26 cellular contexts compared by ENCODE assay signal in genomic region chr19:3634496-3635045, GRCh38. TPM values are rescaled to one million over a fixed set of nuclear protein-coding genes. Genes with fewer than 3 reads are reported as not detected.
DNase-seq lines count a peak whose midpoint lies in the region; ATAC-seq, FAIRE-seq and TF ChIP-seq lines count a peak whose summit lies in the region.
"Had no signal": no experiment of that assay in that cellular context is flagged by ENCODE, and none has a peak within 500 bp of the region (broad histone marks: within the 10 kb centered on the region; RNA-seq: fewer than 3 reads in every experiment).

No MANE protein-coding gene starts in this region.

- H3K4me2 ChIP-seq in astrocyte (ENCODE audit: low read length) = no peak overlapping the region

- H3K9me3 Mint-ChIP-seq in activated naive CD8-positive, alpha-beta T cell treated with anti-CD3 and anti-CD28 coated beads, Interleukin-2, amount 10 ng/mL, durations not matched to agents 7 days and 5 days = no peaks in the 10 kb centered on the region
- no peaks in the 10 kb centered on the region for H3K9me3 Mint-ChIP-seq in activated naive CD8-positive, alpha-beta T cell treated with anti-CD3 and anti-CD28 coated beads, Interleukin-2, amount 50 U/mL, for 24 hours
- H3K9me3 Mint-ChIP-seq in astrocyte (ENCODE audit: unreplicated experiment) (no peaks in the 10 kb centered on the region), glutamatergic neuron (ENCODE audit: unreplicated experiment) (peaks cover 12% of the 10 kb centered on the region)
- no peaks in the 10 kb centered on the region for H3K9me3 Mint-ChIP-seq in stimulated activated naive B cell treated with anti-CD40 and anti-IgM and Interleukin-4, amounts not matched to agents 10 μg/mL and 1 μg/mL and 100 μg/mL, for 72 hours
- H3K9me3 Mint-ChIP-seq: CD14-positive monocyte had no signal

- H3K9me3 ChIP-seq in astrocyte (ENCODE audit: insufficient read depth, low read depth, low read length) (no peaks in the 10 kb centered on the region), MG63 (no peaks in the 10 kb centered on the region)
- H3K9me3 ChIP-seq: SJCRH30 had no signal

- H2AFZ ChIP-seq in astrocyte (ENCODE audit: low read depth, low read length) = no peak overlapping the region

- no peaks in the 10 kb centered on the region for H3K4me1 Mint-ChIP-seq in activated naive CD8-positive, alpha-beta T cell treated with anti-CD3 and anti-CD28 coated beads, Interleukin-2, amount 10 ng/mL, durations not matched to agents 7 days and 5 days
- no peaks in the 10 kb centered on the region for H3K4me1 Mint-ChIP-seq in activated naive CD8-positive, alpha-beta T cell treated with anti-CD3 and anti-CD28 coated beads, Interleukin-2, amount 50 U/mL, for 24 hours
- H3K4me1 Mint-ChIP-seq in astrocyte (ENCODE audit: low read depth, unreplicated experiment) (no peaks in the 10 kb centered on the region), glutamatergic neuron (ENCODE audit: low read depth, unreplicated experiment) (no peaks in the 10 kb centered on the region)
- peaks cover 0 to 6% of the 10 kb centered on the region in 2 donors for H3K4me1 Mint-ChIP-seq in stimulated activated naive B cell treated with anti-CD40 and anti-IgM and Interleukin-4, amounts not matched to agents 10 μg/mL and 1 μg/mL and 100 μg/mL, for 72 hours
- H3K4me1 Mint-ChIP-seq: CD14-positive monocyte had no signal

- no peak overlapping the region for H3K4me3 Mint-ChIP-seq in activated naive CD8-positive, alpha-beta T cell treated with anti-CD3 and anti-CD28 coated beads, Interleukin-2, amount 10 ng/mL, durations not matched to agents 7 days and 5 days
- H3K4me3 Mint-ChIP-seq in activated naive CD8-positive, alpha-beta T cell treated with anti-CD3 and anti-CD28 coated beads, Interleukin-2, amount 50 U/mL, for 24 hours = no peak overlapping the region
- H3K4me3 Mint-ChIP-seq in astrocyte (ENCODE audit: unreplicated experiment) = no peak overlapping the region
- no peak overlapping the region for H3K4me3 Mint-ChIP-seq in glutamatergic neuron (ENCODE audit: unreplicated experiment)
- H3K4me3 Mint-ChIP-seq in stimulated activated naive B cell treated with anti-CD40 and anti-IgM and Interleukin-4, amounts not matched to agents 10 μg/mL and 1 μg/mL and 100 μg/mL, for 72 hours = no peak overlapping the region
- H3K4me3 Mint-ChIP-seq: CD14-positive monocyte had no signal

- H3K4me1 ChIP-seq in astrocyte (ENCODE audit: insufficient read depth, low read length) = no peaks in the 10 kb centered on the region
- H3K4me1 ChIP-seq: SJCRH30 had no signal

- POLR2A ChIA-PET in activated naive CD8-positive, alpha-beta T cell treated with anti-CD3 and anti-CD28 coated beads, Interleukin-2, amount 10 ng/mL, durations not matched to agents 7 days and 5 days (lab: Charles Lee) = no interaction called here

- no peak overlapping the region for H3K9ac ChIP-seq in astrocyte (ENCODE audit: low read length)

- DNase-seq in activated naive CD8-positive, alpha-beta T cell treated with anti-CD3 and anti-CD28 coated beads, Interleukin-2, amount 10 ng/mL, durations not matched to agents 7 days and 5 days = no peak
- no peak for DNase-seq in activated naive CD8-positive, alpha-beta T cell treated with anti-CD3 and anti-CD28 coated beads, Interleukin-2, amount 50 U/mL, for 24 hours
- DNase-seq in astrocyte (ENCODE audit: low read depth) = no peak
- DNase-seq in glutamatergic neuron = no peak
- DNase-seq in stimulated activated naive B cell treated with anti-CD40 and anti-IgM and Interleukin-4, amounts not matched to agents 10 μg/mL and 1 μg/mL and 100 μg/mL, for 72 hours = no peak
- no peak for DNase-seq in MG63
- DNase-seq in NCI-H345 treated with DMSO at 0.1 percent for 48 hours (lab: John Stamatoyannopoulos, UW; ENCODE audit: unreplicated experiment) = no peak
- DNase-seq: DMS53; GF-D8; KBM-7; NCI-H1092 treated with DMSO at 0.1 percent for 48 hours; NCI-H1436 treated with DMSO at 0.1 percent for 48 hours; NCI-H2029; NCI-H2227 treated with DMSO at 0.1 percent for 48 hours; NCI-H524; NCI-H774; NK-92 treated with Interleukin-12 subunit alpha and Interleukin-12 subunit beta, amount 100 ng/mL, for 24 hours; OCI-M1; SJCRH30 had no signal

- FAIRE-seq in astrocyte (lab: Jason Lieb, UNC) = no peak
- FAIRE-seq: D721Med, GM19239, H1, RCC 7860 had no signal

- ATAC-seq in activated naive CD8-positive, alpha-beta T cell treated with anti-CD3 and anti-CD28 coated beads, Interleukin-2, amount 10 ng/mL, durations not matched to agents 7 days and 5 days (ENCODE audit: low read depth) = no peak
- no peak for ATAC-seq in activated naive CD8-positive, alpha-beta T cell treated with anti-CD3 and anti-CD28 coated beads, Interleukin-2, amount 50 U/mL, for 24 hours
- ATAC-seq in stimulated activated naive B cell treated with anti-CD40 and anti-IgM and Interleukin-4, amounts not matched to agents 10 μg/mL and 1 μg/mL and 100 μg/mL, for 72 hours (replicated peaks) = no peak
- ATAC-seq in GM18861 (IDR thresholded peaks at IDR 0.05; ENCODE audit: unreplicated experiment) = no peak

- no peaks in the 10 kb centered on the region for H4K20me1 ChIP-seq in astrocyte (ENCODE audit: insufficient read depth, low read length)

- peaks cover 3% of the 10 kb centered on the region for H3K36me3 Mint-ChIP-seq in activated naive CD8-positive, alpha-beta T cell treated with anti-CD3 and anti-CD28 coated beads, Interleukin-2, amount 10 ng/mL, durations not matched to agents 7 days and 5 days
- peaks cover 5% of the 10 kb centered on the region for H3K36me3 Mint-ChIP-seq in activated naive CD8-positive, alpha-beta T cell treated with anti-CD3 and anti-CD28 coated beads, Interleukin-2, amount 50 U/mL, for 24 hours (ENCODE audit: low read depth)
- H3K36me3 Mint-ChIP-seq in astrocyte (ENCODE audit: low read depth, unreplicated experiment) (peaks cover 9% of the 10 kb centered on the region), glutamatergic neuron (ENCODE audit: unreplicated experiment) (peaks cover under 1% of the 10 kb centered on the region)
- peaks cover 32 to 42% of the 10 kb centered on the region in 2 donors for H3K36me3 Mint-ChIP-seq in stimulated activated naive B cell treated with anti-CD40 and anti-IgM and Interleukin-4, amounts not matched to agents 10 μg/mL and 1 μg/mL and 100 μg/mL, for 72 hours

- H3K4me3 ChIP-seq in astrocyte (ENCODE audit: insufficient read depth, low read depth, low read length) (no peak overlapping the region), MG63 (no peak overlapping the region)
- H3K4me3 ChIP-seq: SJCRH30 had no signal

- peak overlapping the region; percentile 21 for H3K27ac Mint-ChIP-seq in activated naive CD8-positive, alpha-beta T cell treated with anti-CD3 and anti-CD28 coated beads, Interleukin-2, amount 10 ng/mL, durations not matched to agents 7 days and 5 days
- no peak overlapping the region for H3K27ac Mint-ChIP-seq in activated naive CD8-positive, alpha-beta T cell treated with anti-CD3 and anti-CD28 coated beads, Interleukin-2, amount 50 U/mL, for 24 hours
- H3K27ac Mint-ChIP-seq in astrocyte (ENCODE audit: unreplicated experiment) (peak overlapping the region; percentile 58), glutamatergic neuron (ENCODE audit: unreplicated experiment) (peak overlapping the region; percentile 48)
- H3K27ac Mint-ChIP-seq in stimulated activated naive B cell treated with anti-CD40 and anti-IgM and Interleukin-4, amounts not matched to agents 10 μg/mL and 1 μg/mL and 100 μg/mL, for 72 hours = peak overlapping the region; percentile 86

- H3K27me3 ChIP-seq in astrocyte (ENCODE audit: insufficient read depth, low read length) (no peaks in the 10 kb centered on the region), MG63 (no peaks in the 10 kb centered on the region)
- H3K27me3 ChIP-seq: SJCRH30 had no signal

- no peaks in the 10 kb centered on the region for H3K79me2 ChIP-seq in astrocyte (ENCODE audit: insufficient read depth, low read length)

- no peak overlapping the region for H3K27ac ChIP-seq in astrocyte (ENCODE audit: low read depth, low read length)
- H3K27ac ChIP-seq: SJCRH30 had no signal

- peaks cover 3% of the 10 kb centered on the region for H3K36me3 ChIP-seq in astrocyte (ENCODE audit: insufficient read depth, low read length)
- H3K36me3 ChIP-seq in MG63 = no peaks in the 10 kb centered on the region
- H3K36me3 ChIP-seq: SJCRH30 had no signal

- no peak for TF ChIP-seq CTCF in astrocyte (IDR thresholded peaks at IDR 0.05; ENCODE audit: insufficient read depth, low read depth, low read length)
- TF ChIP-seq CTCF in glutamatergic neuron (IDR thresholded peaks at IDR 0.05; ENCODE audit: partially characterized antibody, unreplicated experiment) = no peak

- H3K27me3 Mint-ChIP-seq in activated naive CD8-positive, alpha-beta T cell treated with anti-CD3 and anti-CD28 coated beads, Interleukin-2, amount 10 ng/mL, durations not matched to agents 7 days and 5 days = no peaks in the 10 kb centered on the region
- no peaks in the 10 kb centered on the region for H3K27me3 Mint-ChIP-seq in activated naive CD8-positive, alpha-beta T cell treated with anti-CD3 and anti-CD28 coated beads, Interleukin-2, amount 50 U/mL, for 24 hours
- H3K27me3 Mint-ChIP-seq in astrocyte (ENCODE audit: low read depth, unreplicated experiment) = no peaks in the 10 kb centered on the region
- peaks cover 2% of the 10 kb centered on the region for H3K27me3 Mint-ChIP-seq in glutamatergic neuron (ENCODE audit: unreplicated experiment)
- H3K27me3 Mint-ChIP-seq in stimulated activated naive B cell treated with anti-CD40 and anti-IgM and Interleukin-4, amounts not matched to agents 10 μg/mL and 1 μg/mL and 100 μg/mL, for 72 hours = no peaks in the 10 kb centered on the region

RNA-seq across cellular contexts. Expression of gene CACTIN, which starts 8.0 kb away (rescaled TPM):
- total RNA-seq in activated naive CD8-positive, alpha-beta T cell treated with anti-CD3 and anti-CD28 coated beads, Interleukin-2, amount 10 ng/mL, durations not matched to agents 7 days and 5 days = 10 to 100 TPM; 36.8 to 40.8 TPM
- 22.0 and 26.7 TPM in 2 replicates for total RNA-seq in astrocyte
- 29.7 TPM for total RNA-seq in glutamatergic neuron (ENCODE audit: unreplicated experiment)
- 13.1 and 25.3 TPM in 2 replicates for total RNA-seq in MG63 (2014; rRNA removed; shearing (Covaris generic); ENCODE audit: low replicate concordance)

RNA-seq across cellular contexts. Expression of gene TBXA2R, which starts 27.9 kb away (rescaled TPM):
- 1 to 10 TPM; 1.7 to 2.1 TPM for total RNA-seq in activated naive CD8-positive, alpha-beta T cell treated with anti-CD3 and anti-CD28 coated beads, Interleukin-2, amount 10 ng/mL, durations not matched to agents 7 days and 5 days
- 0.31 and 0.39 TPM in 2 replicates for total RNA-seq in astrocyte
- not detected for total RNA-seq in glutamatergic neuron (ENCODE audit: unreplicated experiment)
- 1.9 and 2.1 TPM in 2 replicates for total RNA-seq in MG63 (2014; rRNA removed; shearing (Covaris generic); ENCODE audit: low replicate concordance)

RNA-seq across cellular contexts. Expression of gene GIPC3, which starts 49.3 kb away (rescaled TPM):
- 1 to 10 TPM; 1.4 to 1.5 TPM for total RNA-seq in activated naive CD8-positive, alpha-beta T cell treated with anti-CD3 and anti-CD28 coated beads, Interleukin-2, amount 10 ng/mL, durations not matched to agents 7 days and 5 days
- total RNA-seq in astrocyte = 0.09 and 0.10 TPM in 2 replicates
- total RNA-seq in glutamatergic neuron (ENCODE audit: unreplicated experiment) = 0.20 TPM
- total RNA-seq in MG63 (2014; rRNA removed; shearing (Covaris generic); ENCODE audit: low replicate concordance) = not detected in 2 replicates
- total RNA-seq: A172 had no signal
